In genomic region chr17:40648326-40648968, GRCh38 we compare ENCODE assay signal across 9 cellular contexts. TPM values are rescaled to one million over a fixed set of nuclear protein-coding genes. Genes with fewer than 3 reads are reported as not detected.
DNase-seq lines count a peak whose midpoint lies in the region; ATAC-seq and TF ChIP-seq lines count a peak whose summit lies in the region.
"Had no signal": no experiment of that assay in that cellular context is flagged by ENCODE, and none has a peak within 500 bp of the region (broad histone marks: within the 10 kb centered on the region; RNA-seq: fewer than 3 reads in every experiment).

No MANE protein-coding gene starts in this region.

- TF ChIP-seq CTCF in CD8-positive, alpha-beta T cell (IDR thresholded peaks at IDR 0.05) = no peak
- no peak for TF ChIP-seq CTCF in psoas muscle (IDR thresholded peaks at IDR 0.05)

- H3K27ac Mint-ChIP-seq in CD8-positive, alpha-beta T cell = peak overlapping the region; percentile 99
- peak overlapping the region; percentile 97 for H3K27ac Mint-ChIP-seq in activated CD8-positive, alpha-beta T cell treated with anti-CD3 and anti-CD28 coated beads, Interleukin-2, amount 10 ng/mL, durations not matched to agents 7 days and 5 days

- CTCF ChIA-PET in CD8-positive, alpha-beta T cell (lab: Charles Lee) = interaction anchor here (1.1 kb wide), 1 partner anchor 45 kb away, joined by 4 read pairs; no protein-coding TSS in a partner anchor
- CTCF ChIA-PET in activated CD8-positive, alpha-beta T cell treated with anti-CD3 and anti-CD28 coated beads, Interleukin-2, amount 10 ng/mL, durations not matched to agents 7 days and 5 days (lab: Charles Lee) = interaction anchor here (0.8 to 5.0 kb wide), 8 partner anchors 25 to 1014 kb away, joined by 3 to 63 read pairs (median 4); partner anchors contain the start of gene CCR7

- no peaks in the 10 kb centered on the region for H3K9me3 ChIP-seq in CD8-positive, alpha-beta T cell (ENCODE audit: low read length)
- H3K9me3 ChIP-seq in KOPT-K1 (ENCODE audit: insufficient read depth, low read length, poor library complexity, severe bottlenecking) (no peaks in the 10 kb centered on the region), psoas muscle (no peaks in the 10 kb centered on the region)

- peak; percentile 6 for ATAC-seq in CD8-positive, alpha-beta T cell
- ATAC-seq in GM19455 (IDR thresholded peaks at IDR 0.05; ENCODE audit: unreplicated experiment) (peak; percentile 26), psoas muscle (peak; percentile 51 to 72 (median 60))
- no peak for ATAC-seq in activated CD8-positive, alpha-beta T cell treated with anti-CD3 and anti-CD28 coated beads, Interleukin-2, amount 10 ng/mL, durations not matched to agents 7 days and 5 days

- no peaks in the 10 kb centered on the region for H3K27me3 Mint-ChIP-seq in CD8-positive, alpha-beta T cell (ENCODE audit: low read depth)
- no peaks in the 10 kb centered on the region for H3K27me3 Mint-ChIP-seq in activated CD8-positive, alpha-beta T cell treated with anti-CD3 and anti-CD28 coated beads, Interleukin-2, amount 10 ng/mL, durations not matched to agents 7 days and 5 days (ENCODE audit: low read depth)

- peak overlapping the region; percentile 99 for H3K27ac ChIP-seq in CD8-positive, alpha-beta T cell (ENCODE audit: low read depth, low read length)
- H3K27ac ChIP-seq in KOPT-K1 (ENCODE audit: low read depth, low read length, poor library complexity, severe bottlenecking) (peak overlapping the region; percentile 95), psoas muscle (peak overlapping the region; percentile 96)

- peaks cover 36% of the 10 kb centered on the region for H3K4me1 Mint-ChIP-seq in CD8-positive, alpha-beta T cell (ENCODE audit: low read depth)
- peaks cover 41% of the 10 kb centered on the region for H3K4me1 Mint-ChIP-seq in activated CD8-positive, alpha-beta T cell treated with anti-CD3 and anti-CD28 coated beads, Interleukin-2, amount 10 ng/mL, durations not matched to agents 7 days and 5 days (ENCODE audit: low read depth)

- no peak for DNase-seq in CD8-positive, alpha-beta T cell
- no peak for DNase-seq in activated CD8-positive, alpha-beta T cell treated with anti-CD3 and anti-CD28 coated beads, Interleukin-2, amount 10 ng/mL, durations not matched to agents 7 days and 5 days
- DNase-seq in glomerular endothelial cell (ENCODE audit: extremely low read depth, low read depth, low spot score) (peak; percentile 7), psoas muscle (no peak), COLO829 (ENCODE audit: low spot score) (no peak), activated gamma-delta T cell treated with Interleukin-2 at 50 U/mL for 16 hours (no peak)

- H3K4me3 Mint-ChIP-seq in CD8-positive, alpha-beta T cell = peak overlapping the region; percentile 95
- peak overlapping the region; percentile 96 for H3K4me3 Mint-ChIP-seq in activated CD8-positive, alpha-beta T cell treated with anti-CD3 and anti-CD28 coated beads, Interleukin-2, amount 10 ng/mL, durations not matched to agents 7 days and 5 days

- peaks cover 33% of the 10 kb centered on the region for H3K4me1 ChIP-seq in CD8-positive, alpha-beta T cell (ENCODE audit: insufficient read depth, low read length)
- peaks cover 20% of the 10 kb centered on the region for H3K4me1 ChIP-seq in psoas muscle

- intact Hi-C loops in CD8-positive, alpha-beta T cell (cut with DNase I, micrococcal nuclease) = loop anchor here (2.0 to 10.0 kb wide), 2 partner anchors 170 to 1016 kb away; no protein-coding TSS in a partner anchor
- intact Hi-C loops in psoas muscle (cut with DNase I) = no loop called here

- no peaks in the 10 kb centered on the region for H3K27me3 ChIP-seq in CD8-positive, alpha-beta T cell (ENCODE audit: insufficient read depth, low read length)
- no peaks in the 10 kb centered on the region for H3K27me3 ChIP-seq in psoas muscle (ENCODE audit: insufficient read depth in 3 of 3, low read length in 2 of 3)

- peak overlapping the region; percentile 85 for H3K4me3 ChIP-seq in CD8-positive, alpha-beta T cell (ENCODE audit: low read depth, low read length)
- peak overlapping the region; percentile 95 for H3K4me3 ChIP-seq in psoas muscle

- POLR2A ChIA-PET in CD8-positive, alpha-beta T cell (lab: Charles Lee) = interaction anchor here (0.6 to 2.5 kb wide), 11 partner anchors 18 to 1042 kb away, joined by 3 to 10 read pairs (median 4); no protein-coding TSS in a partner anchor
- POLR2A ChIA-PET in activated CD8-positive, alpha-beta T cell treated with anti-CD3 and anti-CD28 coated beads, Interleukin-2, amount 10 ng/mL, durations not matched to agents 7 days and 5 days (lab: Charles Lee) = interaction anchor here (0.8 to 2.9 kb wide), 11 partner anchors 13 to 430 kb away, joined by 3 to 16 read pairs (median 4); partner anchors contain the start of gene CCR7

- peaks cover 16% of the 10 kb centered on the region for H3K36me3 ChIP-seq in CD8-positive, alpha-beta T cell (ENCODE audit: insufficient read depth, low read length)
- peaks cover 28% of the 10 kb centered on the region for H3K36me3 ChIP-seq in KOPT-K1 (ENCODE audit: insufficient read depth, low read length)
- peaks cover 0 to 22% of the 10 kb centered on the region in 2 donors for H3K36me3 ChIP-seq in psoas muscle (ENCODE audit: insufficient read depth in 1 of 2, low read depth in 1 of 2)

- no peaks in the 10 kb centered on the region for H3K9me3 Mint-ChIP-seq in CD8-positive, alpha-beta T cell
- no peaks in the 10 kb centered on the region for H3K9me3 Mint-ChIP-seq in activated CD8-positive, alpha-beta T cell treated with anti-CD3 and anti-CD28 coated beads, Interleukin-2, amount 10 ng/mL, durations not matched to agents 7 days and 5 days (ENCODE audit: insufficient read depth)

- 1 to 2% (median 1%) methylated on average over 32 to 33 of the region's 33 CpGs for WGBS in psoas muscle, 3 donors

- peaks cover 26% of the 10 kb centered on the region for H3K36me3 Mint-ChIP-seq in CD8-positive, alpha-beta T cell
- H3K36me3 Mint-ChIP-seq in activated CD8-positive, alpha-beta T cell treated with anti-CD3 and anti-CD28 coated beads, Interleukin-2, amount 10 ng/mL, durations not matched to agents 7 days and 5 days (ENCODE audit: low read depth) = peaks cover 30% of the 10 kb centered on the region

RNA-seq across cellular contexts. Expression of gene SMARCE1, which starts 0.8 kb away (rescaled TPM):
- total RNA-seq in CD8-positive, alpha-beta T cell = 10 to 100 TPM; 64.8 to 74.9 TPM
- total RNA-seq in activated CD8-positive, alpha-beta T cell treated with anti-CD3 and anti-CD28 coated beads, Interleukin-2, amount 10 ng/mL, durations not matched to agents 7 days and 5 days = 100 to 1,000 TPM; 104 to 110 TPM
- total RNA-seq in glomerular endothelial cell (104 and 106 TPM in 2 replicates), psoas muscle (10 to 100 TPM; 49.6 to 64.7 (median 61.6) TPM)
- 10 to 100 TPM; 55.6 to 59.9 (median 55.9) TPM for polyA plus RNA-seq in psoas muscle

RNA-seq across cellular contexts. Expression of gene KRT222, which starts 16.5 kb away (rescaled TPM):
- not detected for total RNA-seq in CD8-positive, alpha-beta T cell
- total RNA-seq in activated CD8-positive, alpha-beta T cell treated with anti-CD3 and anti-CD28 coated beads, Interleukin-2, amount 10 ng/mL, durations not matched to agents 7 days and 5 days = not detected
- not detected in 2 replicates for total RNA-seq in glomerular endothelial cell
- under 1 TPM in 1 of 4 donors, not detected in 3; 0.32 TPM for total RNA-seq in psoas muscle
- under 1 TPM; 0.08 to 0.37 (median 0.09) TPM for polyA plus RNA-seq in psoas muscle
- total RNA-seq: activated CD8-positive, alpha-beta memory T cell treated with anti-CD3 and anti-CD28 coated beads for 36 hours had no signal

RNA-seq across cellular contexts. Expression of gene KRT24, which starts 55.1 kb away (rescaled TPM):
- not detected for total RNA-seq in CD8-positive, alpha-beta T cell
- total RNA-seq in activated CD8-positive, alpha-beta T cell treated with anti-CD3 and anti-CD28 coated beads, Interleukin-2, amount 10 ng/mL, durations not matched to agents 7 days and 5 days = not detected
- not detected in 2 replicates for total RNA-seq in glomerular endothelial cell
- total RNA-seq in psoas muscle = not detected
- polyA plus RNA-seq in psoas muscle = not detected
- total RNA-seq: activated CD8-positive, alpha-beta memory T cell treated with anti-CD3 and anti-CD28 coated beads for 36 hours had no signal

Comparison
In these comparisons a context has a peak if more than half of its experiments do, and no peak if none do; other contexts are left out.
1. intact Hi-C loops: an anchor here in CD8-positive, alpha-beta T cell (2.0 to 10.0 kb wide); none called in psoas muscle.